Comparison of ENCODE assay signal across 8 cellular contexts in genomic region chr4:101345596-101346311, GRCh38. TPM values are rescaled to one million over a fixed set of nuclear protein-coding genes. Genes with fewer than 3 reads are reported as not detected.
A peak's percentile ranks its signal among the peaks of the same experiment; 100 is the strongest.
DNase-seq lines count a peak whose midpoint lies in the region; ATAC-seq and TF ChIP-seq lines count a peak whose summit lies in the region.

No MANE protein-coding gene starts in this region.

- ATAC-seq in HG03378 (IDR thresholded peaks at IDR 0.05; ENCODE audit: unreplicated experiment): peak; percentile 15

- intact Hi-C loops in Calu3 (cut with micrococcal nuclease; ENCODE audit: unreplicated experiment) (loop anchor here (5.0 kb wide), 1 partner anchor 387 kb away; no protein-coding TSS in a partner anchor), thyroid gland (cut with DNase I) (loop anchor here (10.0 kb wide), 1 partner anchor 151 kb away; no protein-coding TSS in a partner anchor)

- no peaks in the 10 kb centered on the region for H3K36me3 ChIP-seq in osteoblast (ENCODE audit: insufficient read depth, low read length)
- no peaks in the 10 kb centered on the region for H3K36me3 ChIP-seq in thyroid gland

- peaks cover 28% of the 10 kb centered on the region for H4K20me1 ChIP-seq in osteoblast (ENCODE audit: insufficient read depth, low read length)

- H3K36me3 Mint-ChIP-seq in Calu3 (ENCODE audit: insufficient read depth, unreplicated experiment) (peaks cover 44% of the 10 kb centered on the region), glutamatergic neuron (ENCODE audit: unreplicated experiment) (no peaks in the 10 kb centered on the region)

- peaks cover 58% of the 10 kb centered on the region for H3K79me2 ChIP-seq in osteoblast (ENCODE audit: insufficient read depth, low read length)

- H3K4me2 ChIP-seq in osteoblast (ENCODE audit: insufficient read depth, low read length): peak overlapping the region; percentile 90

- no peak for TF ChIP-seq CTCF in Calu3 (IDR thresholded peaks at IDR 0.05; ENCODE audit: unreplicated experiment)
- no peak for TF ChIP-seq CTCF in RWPE1 (conservative IDR thresholded peaks at IDR 0.05; ENCODE audit: low read depth)
- no peak for TF ChIP-seq CTCF in glutamatergic neuron (IDR thresholded peaks at IDR 0.05; ENCODE audit: partially characterized antibody, unreplicated experiment)
- no peak for TF ChIP-seq CTCF in osteoblast (IDR thresholded peaks at IDR 0.05; ENCODE audit: extremely low read depth, low read depth, low read length)
- no peak for TF ChIP-seq CTCF in thyroid gland (IDR thresholded peaks at IDR 0.05)

- no peaks in the 10 kb centered on the region for H3K27me3 ChIP-seq in osteoblast (ENCODE audit: insufficient read depth, low read length)
- no peaks in the 10 kb centered on the region for H3K27me3 ChIP-seq in thyroid gland

- 0 to 4% methylated on average over 16 to 25 of the region's 45 CpGs for WGBS in thyroid gland, 2 donors

- H3K27ac Mint-ChIP-seq in Calu3 (ENCODE audit: unreplicated experiment) (peak overlapping the region; percentile 90), glutamatergic neuron (ENCODE audit: unreplicated experiment) (peak overlapping the region; percentile 83)

- H3K4me3 ChIP-seq in osteoblast (ENCODE audit: insufficient read depth, low read length) (peak overlapping the region; percentile 94), thyroid gland (replicated peaks in 1 of 3) (peak overlapping the region; percentile 24 to 88 (median 76))

- peak overlapping the region; percentile 99 for H3K4me3 Mint-ChIP-seq in Calu3 (ENCODE audit: low read depth, unreplicated experiment)
- peak overlapping the region; percentile 97 for H3K4me3 Mint-ChIP-seq in glutamatergic neuron (ENCODE audit: unreplicated experiment)

- H3K27ac ChIP-seq in RWPE1 (peak overlapping the region; percentile 96), osteoblast (ENCODE audit: low read depth, low read length) (peak overlapping the region; percentile 64), thyroid gland (peak overlapping the region; percentile 40 to 98 (median 86))

- H3K9me3 Mint-ChIP-seq in Calu3 (ENCODE audit: low read depth, unreplicated experiment) (no peaks in the 10 kb centered on the region), glutamatergic neuron (ENCODE audit: unreplicated experiment) (peaks cover 19% of the 10 kb centered on the region)

- no TSS peak for BruUV-seq in Calu3 (replicated peaks; lab: Mats Ljungman, UMichigan)

- H3K9me3 ChIP-seq in osteoblast (ENCODE audit: low read depth, low read length): no peaks in the 10 kb centered on the region
- no peaks in the 10 kb centered on the region for H3K9me3 ChIP-seq in thyroid gland

- TF ChIP-seq POLR2A in thyroid gland (IDR thresholded peaks at IDR 0.05): no peak

- H2AFZ ChIP-seq in osteoblast (ENCODE audit: low read length): peak overlapping the region; percentile 87

- H3K4me1 ChIP-seq in osteoblast (ENCODE audit: insufficient read depth, low read length): peaks cover 27% of the 10 kb centered on the region
- peaks cover 4 to 21% of the 10 kb centered on the region in 2 donors for H3K4me1 ChIP-seq in thyroid gland

- CTCF ChIA-PET in Calu3 (lab: Charles Lee) (no interaction called here), RWPE1 (lab: Yijun Ruan, JAX) (no interaction called here)

- POLR2A ChIA-PET in RWPE1 (lab: Yijun Ruan, JAX; ENCODE audit: low non-redundant PET): no interaction called here

- H3K27me3 Mint-ChIP-seq in Calu3 (ENCODE audit: unreplicated experiment) (no peaks in the 10 kb centered on the region), glutamatergic neuron (ENCODE audit: unreplicated experiment) (peaks cover 15% of the 10 kb centered on the region)

- DNase-seq in Calu3 (peak; percentile 19), RWPE1 (ENCODE audit: low spot score) (peak; percentile 41), glutamatergic neuron (peak; percentile 76), osteoblast (ENCODE audit: insufficient read length, low spot score, missing footprints) (peak; percentile 90), thyroid gland (peak; percentile 68 to 72), DMS79 (lab: John Stamatoyannopoulos, UW) (no peak)
- peak; percentile 41 for DNase-seq in activated naive CD4-positive, alpha-beta T cell treated with anti-CD3 and anti-CD28 coated beads, Interleukin-2, amount 50 U/mL, for 16 hours

- H3K4me1 Mint-ChIP-seq in Calu3 (ENCODE audit: low read depth, unreplicated experiment) (peaks cover 49% of the 10 kb centered on the region), glutamatergic neuron (ENCODE audit: low read depth, unreplicated experiment) (peaks cover 9% of the 10 kb centered on the region)

RNA-seq across cellular contexts. Expression of gene PPP3CA, which starts 1.6 kb away (rescaled TPM):
- 33.2 and 33.7 TPM in 2 replicates for total RNA-seq in Calu3 (2022)
- total RNA-seq in glutamatergic neuron (ENCODE audit: unreplicated experiment): 29.9 TPM
- 80.0 and 93.7 TPM in 2 replicates for total RNA-seq in osteoblast
- total RNA-seq in thyroid gland: 10 to 100 TPM; 31.6 to 45.8 (median 34.4) TPM
